In the genomic region with DNA sequence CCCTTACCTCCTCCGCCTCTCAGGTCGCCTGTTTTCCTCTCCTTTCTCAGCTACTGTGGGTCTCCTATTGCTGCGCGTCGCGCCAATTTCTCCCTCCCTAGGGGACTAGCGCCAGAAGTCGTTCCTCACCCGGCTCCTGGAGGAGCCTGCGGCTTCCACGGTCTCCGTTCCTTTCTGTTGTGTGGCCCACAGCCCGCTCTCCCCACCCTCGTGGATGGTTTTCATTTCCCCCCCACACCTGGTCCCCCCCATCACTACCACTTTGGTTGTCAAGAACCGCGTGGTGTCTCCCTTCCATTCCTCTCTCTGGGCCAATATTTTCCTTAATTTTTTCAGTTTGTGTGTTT, we compare ENCODE assay signal across 8 cellular contexts. TPM values are rescaled to one million over a fixed set of nuclear protein-coding genes. Genes with fewer than 3 reads are reported as not detected.
DNase-seq lines count a peak whose midpoint lies in the region; ATAC-seq and TF ChIP-seq lines count a peak whose summit lies in the region.

No MANE protein-coding gene starts in this region.

- H3K4me3 Mint-ChIP-seq in activated T-helper 1 cell treated with anti-CD3 and anti-CD28 coated beads, Interleukin-12 subunit alpha, Interleukin-12 subunit beta, Interleukin-2, Interleukin-4 antibody, amounts not matched to agents 30 ng/mL and 10 ng/mL and 1 ng/mL, durations not matched to agents 14 hours and 24 hours and 36 hours = peak overlapping the region; percentile 98

- H3K79me2 ChIP-seq in DOHH2 (ENCODE audit: control insufficient read depth, low read length) = peaks cover 95% of the 10 kb centered on the region

- H3F3A ChIP-seq in DOHH2 (ENCODE audit: control insufficient read depth, insufficient read depth) = peaks cover 25% of the 10 kb centered on the region

- WGBS in heart left ventricle, 4 donors = 0 to 2% (median 1%) methylated on average over 16 of the region's 16 CpGs
- 0 to 2% (median 0%) methylated on average over 16 of the region's 16 CpGs for WGBS in psoas muscle, 3 donors

- H3K27ac Mint-ChIP-seq in activated T-helper 1 cell treated with anti-CD3 and anti-CD28 coated beads, Interleukin-12 subunit alpha, Interleukin-12 subunit beta, Interleukin-2, Interleukin-4 antibody, amounts not matched to agents 30 ng/mL and 10 ng/mL and 1 ng/mL, durations not matched to agents 14 hours and 24 hours and 36 hours = peak overlapping the region; percentile 99

- H3K36me3 Mint-ChIP-seq in activated T-helper 1 cell treated with anti-CD3 and anti-CD28 coated beads, Interleukin-12 subunit alpha, Interleukin-12 subunit beta, Interleukin-2, Interleukin-4 antibody, amounts not matched to agents 30 ng/mL and 10 ng/mL and 1 ng/mL, durations not matched to agents 14 hours and 24 hours and 36 hours (ENCODE audit: low read depth) = peaks cover 14% of the 10 kb centered on the region

- peak overlapping the region; percentile 91 for H3K4me3 ChIP-seq in DOHH2 (ENCODE audit: low read length)
- peak overlapping the region; percentile 65 to 99 (median 93) for H3K4me3 ChIP-seq in heart left ventricle
- peak overlapping the region; percentile 86 for H3K4me3 ChIP-seq in psoas muscle

- TF ChIP-seq CTCF in DOHH2 (IDR thresholded peaks at IDR 0.05; ENCODE audit: low read depth, low read length, poor library complexity, severe bottlenecking) = no peak
- peak in 1 of 12 donors; percentile 0 for TF ChIP-seq CTCF in heart left ventricle (IDR thresholded peaks at IDR 0.05)
- TF ChIP-seq CTCF in psoas muscle (IDR thresholded peaks at IDR 0.05) = no peak

- H3K9me2 ChIP-seq in DOHH2 (replicated peaks; ENCODE audit: control insufficient read depth, low read length) = no peaks in the 10 kb centered on the region

- H3K9me3 Mint-ChIP-seq in activated T-helper 1 cell treated with anti-CD3 and anti-CD28 coated beads, Interleukin-12 subunit alpha, Interleukin-12 subunit beta, Interleukin-2, Interleukin-4 antibody, amounts not matched to agents 30 ng/mL and 10 ng/mL and 1 ng/mL, durations not matched to agents 14 hours and 24 hours and 36 hours = no peaks in the 10 kb centered on the region

- H3K27me3 ChIP-seq in DOHH2 (ENCODE audit: control insufficient read depth, low read length) (no peaks in the 10 kb centered on the region), heart left ventricle (no peaks in the 10 kb centered on the region), psoas muscle (ENCODE audit: insufficient read depth in 3 of 3, low read length in 2 of 3) (no peaks in the 10 kb centered on the region)

- H3K27ac ChIP-seq in DOHH2 (ENCODE audit: low read depth, low read length) (peak overlapping the region; percentile 91), heart left ventricle (peak overlapping the region; percentile 90 to 98 (median 96)), psoas muscle (peak overlapping the region; percentile 93)

- H3K4me2 ChIP-seq in DOHH2 (ENCODE audit: low read length) = peak overlapping the region; percentile 99

- no peak for DNase-seq in activated T-helper 1 cell treated with anti-CD3 and anti-CD28 coated beads, Interleukin-12 subunit alpha, Interleukin-12 subunit beta, Interleukin-2, Interleukin-4 antibody, amounts not matched to agents 30 ng/mL and 10 ng/mL and 1 ng/mL, durations not matched to agents 14 hours and 24 hours and 36 hours (ENCODE audit: low spot score)
- DNase-seq in heart left ventricle (peak in 2 of 5 donors; percentile 59 to 63), psoas muscle (peak in 1 of 2 donors; percentile 82), NCI-H526 treated with DMSO at 0.1 percent for 48 hours (lab: John Stamatoyannopoulos, UW) (no peak)
- no peak for DNase-seq in activated effector memory CD4-positive, alpha-beta T cell treated with Interleukin-2 at 50 U/mL for 16 hours

- peaks cover 58% of the 10 kb centered on the region for H3K4me1 ChIP-seq in DOHH2 (ENCODE audit: control insufficient read depth, low read length)
- peaks cover 15 to 65% (median 55%) of the 10 kb centered on the region in 12 donors for H3K4me1 ChIP-seq in heart left ventricle
- peaks cover 56% of the 10 kb centered on the region for H3K4me1 ChIP-seq in psoas muscle

- H3K9me3 ChIP-seq in DOHH2 (ENCODE audit: control insufficient read depth, insufficient read depth, low read length) (no peaks in the 10 kb centered on the region), heart left ventricle (no peaks in the 10 kb centered on the region), psoas muscle (no peaks in the 10 kb centered on the region)

- ATAC-seq in GM19395 (IDR thresholded peaks at IDR 0.05; ENCODE audit: unreplicated experiment) = peak; percentile 35
- ATAC-seq in HG03432 (IDR thresholded peaks at IDR 0.05; ENCODE audit: unreplicated experiment) = peak; percentile 27
- peak in 3 of 4 donors; percentile 2 to 41 (median 37) for ATAC-seq in heart left ventricle
- ATAC-seq in psoas muscle = peak; percentile 43 to 72 (median 52)

- no peaks in the 10 kb centered on the region for H3K27me3 Mint-ChIP-seq in activated T-helper 1 cell treated with anti-CD3 and anti-CD28 coated beads, Interleukin-12 subunit alpha, Interleukin-12 subunit beta, Interleukin-2, Interleukin-4 antibody, amounts not matched to agents 30 ng/mL and 10 ng/mL and 1 ng/mL, durations not matched to agents 14 hours and 24 hours and 36 hours (ENCODE audit: insufficient read depth)

- no peak for TF ChIP-seq POLR2A in heart left ventricle (IDR thresholded peaks at IDR 0.05)

- H3K4me1 Mint-ChIP-seq in activated T-helper 1 cell treated with anti-CD3 and anti-CD28 coated beads, Interleukin-12 subunit alpha, Interleukin-12 subunit beta, Interleukin-2, Interleukin-4 antibody, amounts not matched to agents 30 ng/mL and 10 ng/mL and 1 ng/mL, durations not matched to agents 14 hours and 24 hours and 36 hours (ENCODE audit: low read depth) = peaks cover 53% of the 10 kb centered on the region

- peaks cover 63% of the 10 kb centered on the region for H3K36me3 ChIP-seq in DOHH2 (ENCODE audit: control insufficient read depth, low read length)
- H3K36me3 ChIP-seq in heart left ventricle = peaks cover 0 to 22% (median 17%) of the 10 kb centered on the region in 9 donors
- peaks cover 0 to 21% of the 10 kb centered on the region in 2 donors for H3K36me3 ChIP-seq in psoas muscle (ENCODE audit: insufficient read depth in 1 of 2, low read depth in 1 of 2)

- H4K20me1 ChIP-seq in DOHH2 (ENCODE audit: control insufficient read depth, insufficient read depth, low read depth, low read length) = peaks cover 6% of the 10 kb centered on the region; the same call in 1 of the 2 replicates

- intact Hi-C loops in activated T-helper 1 cell treated with anti-CD3 and anti-CD28 coated beads, Interleukin-12 subunit alpha, Interleukin-12 subunit beta, Interleukin-2, Interleukin-4 antibody, amounts not matched to agents 30 ng/mL and 10 ng/mL and 1 ng/mL, durations not matched to agents 14 hours and 24 hours and 36 hours (cut with micrococcal nuclease) = loop anchor here (1.0 to 10.0 kb wide), 19 partner anchors 42 to 1964 kb away; a partner anchor contains a TSS
- intact Hi-C loops in heart left ventricle (cut with DNase I) (loop anchor here (1.0 to 10.0 kb wide), 12 partner anchors 36 to 133 kb away; a partner anchor contains a TSS), psoas muscle (cut with DNase I) (loop anchor here (2.0 to 5.0 kb wide), 2 partner anchors 50 to 131 kb away; no protein-coding TSS in a partner anchor)

RNA-seq across cellular contexts. Expression of a gene that starts 0.5 kb away (rescaled TPM):
- total RNA-seq in activated T-helper 1 cell treated with anti-CD3 and anti-CD28 coated beads, Interleukin-12 subunit alpha, Interleukin-12 subunit beta, Interleukin-2, Interleukin-4 antibody, amounts not matched to agents 30 ng/mL and 10 ng/mL and 1 ng/mL, durations not matched to agents 14 hours and 24 hours and 36 hours = 27.0 and 30.8 TPM in 2 replicates
- total RNA-seq in heart left ventricle = 10 to 100 TPM; 14.0 to 23.9 (median 19.1) TPM
- polyA plus RNA-seq in heart left ventricle = 10 to 100 TPM in 1 of 2 donors, 1 to 10 TPM in 1; 3.9 to 11.9 TPM
- total RNA-seq in psoas muscle = 10 to 100 TPM; 17.3 to 64.8 (median 30.9) TPM
- 10 to 100 TPM in 2 of 3 donors, 1 to 10 TPM in 1; 9.7 to 56.7 (median 15.9) TPM for polyA plus RNA-seq in psoas muscle

RNA-seq across cellular contexts. Expression of a gene that starts 0.7 kb away (rescaled TPM):
- 24.8 and 30.9 TPM in 2 replicates for total RNA-seq in activated T-helper 1 cell treated with anti-CD3 and anti-CD28 coated beads, Interleukin-12 subunit alpha, Interleukin-12 subunit beta, Interleukin-2, Interleukin-4 antibody, amounts not matched to agents 30 ng/mL and 10 ng/mL and 1 ng/mL, durations not matched to agents 14 hours and 24 hours and 36 hours
- total RNA-seq in heart left ventricle = 10 to 100 TPM; 10.5 to 14.5 (median 12.8) TPM
- 10 to 100 TPM in 1 of 2 donors, 1 to 10 TPM in 1; 4.2 to 18.6 TPM for polyA plus RNA-seq in heart left ventricle
- total RNA-seq in psoas muscle = 10 to 100 TPM; 12.8 to 19.3 (median 15.0) TPM
- 10 to 100 TPM; 20.1 to 39.0 (median 23.2) TPM for polyA plus RNA-seq in psoas muscle

RNA-seq across cellular contexts. Expression of a gene that starts 59.7 kb away (rescaled TPM):
- 21.7 and 21.8 TPM in 2 replicates for total RNA-seq in activated T-helper 1 cell treated with anti-CD3 and anti-CD28 coated beads, Interleukin-12 subunit alpha, Interleukin-12 subunit beta, Interleukin-2, Interleukin-4 antibody, amounts not matched to agents 30 ng/mL and 10 ng/mL and 1 ng/mL, durations not matched to agents 14 hours and 24 hours and 36 hours
- total RNA-seq in heart left ventricle (10 to 100 TPM in 4 of 9 donors, 1 to 10 TPM in 5; 6.6 to 12.1 (median 9.5) TPM), psoas muscle (1 to 10 TPM; 4.9 to 6.4 (median 5.8) TPM)
- polyA plus RNA-seq in heart left ventricle (10 to 100 TPM in 1 of 2 donors, 1 to 10 TPM in 1; 6.3 to 10.6 TPM), psoas muscle (1 to 10 TPM; 2.9 to 4.2 (median 3.7) TPM)
